Comparison of ENCODE assay signal across 8 cellular contexts in the genomic region with DNA sequence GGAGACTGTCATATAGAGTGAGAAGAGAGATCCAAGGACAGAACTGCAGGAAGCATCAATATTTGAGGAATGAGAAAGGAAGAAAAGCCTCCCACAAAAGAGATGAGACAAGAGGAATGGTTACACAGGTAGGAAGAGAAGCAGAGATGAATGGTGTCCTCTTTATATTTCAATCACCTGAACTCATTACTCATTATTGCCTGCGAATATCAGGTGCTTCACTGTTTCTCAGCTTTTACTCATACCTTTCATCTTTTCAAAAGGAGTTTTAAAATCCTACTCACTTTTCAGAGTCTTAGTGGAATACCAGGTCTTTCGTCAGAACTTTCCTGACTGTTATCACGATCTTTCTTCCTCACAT. TPM values are rescaled to one million over a fixed set of nuclear protein-coding genes. Genes with fewer than 3 reads are reported as not detected.
DNase-seq lines count a peak whose midpoint lies in the region; ATAC-seq and TF ChIP-seq lines count a peak whose summit lies in the region.

No MANE protein-coding gene starts in this region.

- H3K9me3 Mint-ChIP-seq in GM23338 (no peaks in the 10 kb centered on the region), immature natural killer cell (peaks cover 0 to 4% (median 0%) of the 10 kb centered on the region in 6 donors)

- H3K4me3 ChIP-seq in DOHH2 (ENCODE audit: low read length) (peak overlapping the region; percentile 61), GM23338 (peak overlapping the region; percentile 62), upper lobe of left lung (peak overlapping the region; percentile 11 to 53 (median 42))

- H3K4me1 Mint-ChIP-seq in GM23338 (peaks cover 56% of the 10 kb centered on the region), immature natural killer cell (peaks cover 14 to 24% of the 10 kb centered on the region in 2 donors)

- H3K79me2 ChIP-seq in DOHH2 (ENCODE audit: control insufficient read depth, low read length), result no peaks in the 10 kb centered on the region
- H3K79me2 ChIP-seq in GM23338 (replicated peaks; ENCODE audit: insufficient read depth), result peaks cover 19% of the 10 kb centered on the region

- 41 to 56% methylated on average over 3 of the region's 3 CpGs for WGBS in upper lobe of left lung, 2 donors

- no peak for TF ChIP-seq CTCF in DOHH2 (IDR thresholded peaks at IDR 0.05; ENCODE audit: low read depth, low read length, poor library complexity, severe bottlenecking)
- TF ChIP-seq CTCF in GM23338 (conservative IDR thresholded peaks at IDR 0.05; ENCODE audit: low read depth in 2 of 2), result no peak
- TF ChIP-seq CTCF in upper lobe of left lung (IDR thresholded peaks at IDR 0.05), result no peak

- no peak overlapping the region for H2AFZ ChIP-seq in GM23338

- H3K4me3 Mint-ChIP-seq in GM23338 (peak overlapping the region; percentile 87), immature natural killer cell (peak overlapping the region; percentile 93 to 100 (median 97))

- H3K27me3 ChIP-seq in DOHH2 (ENCODE audit: control insufficient read depth, low read length) (no peaks in the 10 kb centered on the region), GM23338 (ENCODE audit: insufficient read depth) (no peaks in the 10 kb centered on the region), upper lobe of left lung (no peaks in the 10 kb centered on the region)

- no peak for DNase-seq in GM23338 (ENCODE audit: low spot score)
- no peak for DNase-seq in immature natural killer cell
- DNase-seq in upper lobe of left lung, result no peak
- no peak for DNase-seq in stimulated activated naive CD4-positive, alpha-beta T cell (lab: John Stamatoyannopoulos, UW)
- no peak for DNase-seq in NCI-H345 treated with DMSO at 0.1 percent for 48 hours (lab: John Stamatoyannopoulos, UW; ENCODE audit: unreplicated experiment)
- DNase-seq in LoVo (ENCODE audit: low spot score), result no peak

- H3K9me2 ChIP-seq in DOHH2 (replicated peaks; ENCODE audit: control insufficient read depth, low read length), result no peaks in the 10 kb centered on the region
- H3K9me2 ChIP-seq in GM23338 (ENCODE audit: insufficient read depth), result no peaks in the 10 kb centered on the region

- H4K20me1 ChIP-seq in DOHH2 (ENCODE audit: control insufficient read depth, insufficient read depth, low read depth, low read length) (no peaks in the 10 kb centered on the region), GM23338 (replicated peaks; ENCODE audit: insufficient read depth) (no peaks in the 10 kb centered on the region)

- H3K4me1 ChIP-seq in DOHH2 (ENCODE audit: control insufficient read depth, low read length) (peaks cover 17% of the 10 kb centered on the region), GM23338 (ENCODE audit: insufficient read depth) (peaks cover 41% of the 10 kb centered on the region), upper lobe of left lung (peaks cover 0 to 5% (median 2%) of the 10 kb centered on the region in 4 donors)

- H3K27ac ChIP-seq in DOHH2 (ENCODE audit: low read depth, low read length) (no peak overlapping the region), GM23338 (ENCODE audit: low read depth) (peak overlapping the region; percentile 83), upper lobe of left lung (peak overlapping the region in 3 of 4 donors; percentile 8 to 64 (median 19))

- H3K27ac Mint-ChIP-seq in GM23338 (peak overlapping the region; percentile 96), immature natural killer cell (peak overlapping the region; percentile 91 to 99 (median 96))

- peak overlapping the region; percentile 71 for H3K4me2 ChIP-seq in DOHH2 (ENCODE audit: low read length)
- peak overlapping the region; percentile 79 for H3K4me2 ChIP-seq in GM23338

- H3K36me3 ChIP-seq in DOHH2 (ENCODE audit: control insufficient read depth, low read length) (no peaks in the 10 kb centered on the region), GM23338 (ENCODE audit: insufficient read depth) (no peaks in the 10 kb centered on the region), upper lobe of left lung (no peaks in the 10 kb centered on the region)

- H3K27me3 Mint-ChIP-seq in GM23338 (ENCODE audit: insufficient read depth, low read depth, poor library complexity), result peaks cover 3% of the 10 kb centered on the region
- peaks cover 0 to 6% (median 0%) of the 10 kb centered on the region in 3 donors for H3K27me3 Mint-ChIP-seq in immature natural killer cell (ENCODE audit: low read depth in 3 of 3)

- TF ChIP-seq POLR2A in upper lobe of left lung (IDR thresholded peaks at IDR 0.05), result no peak

- no peak for TF ChIP-seq EP300 in upper lobe of left lung (IDR thresholded peaks at IDR 0.05)

- H3K9me3 ChIP-seq in DOHH2 (ENCODE audit: control insufficient read depth, insufficient read depth, low read length), result no peaks in the 10 kb centered on the region; the same call in 1 of the 2 replicates
- H3K9me3 ChIP-seq in upper lobe of left lung, result no peaks in the 10 kb centered on the region

- peak; percentile 7; the same call in 2 of the 3 replicates for ATAC-seq in GM23338
- peak; percentile 30; the same call in 2 of the 3 replicates for ATAC-seq in SK-N-SH treated with all-trans-retinoic acid at 6 μM for 48 hours
- ATAC-seq in upper lobe of left lung (ENCODE audit: low FRiP score in 2 of 2), result no peak

- H3K36me3 Mint-ChIP-seq in GM23338 (ENCODE audit: low read depth) (peaks cover 7% of the 10 kb centered on the region; the same call in 2 of the 3 replicates), immature natural killer cell (peaks cover 3 to 8% (median 7%) of the 10 kb centered on the region in 3 donors)

- 0 out of 2 replicates have a peak, but pooled peaks cover 2% of the 10 kb centered on the region for H3F3A ChIP-seq in DOHH2 (ENCODE audit: control insufficient read depth, insufficient read depth)
- peaks cover 5% of the 10 kb centered on the region; the same call in 1 of the 2 replicates for H3F3A ChIP-seq in GM23338 (replicated peaks; ENCODE audit: low read depth)

TF ChIP-seq in GM23338, 12 proteins besides CTCF, POLR2A, EP300 and RAD21 (continues in another document):
- TF ChIP-seq EZH2phosphoT487 (IDR thresholded peaks at IDR 0.05; ENCODE audit: unreplicated experiment) (no peak), NANOG (IDR thresholded peaks at IDR 0.05; ENCODE audit: borderline replicate concordance) (no peak)

TF ChIP-seq in SK-N-SH treated with all-trans-retinoic acid at 6 μM for 48 hours, 23 proteins besides CTCF, POLR2A, EP300 and RAD21:
- TF ChIP-seq ISL1 (CRISPR knock-in tag; IDR thresholded peaks at IDR 0.05), result no peak
- no peak for TF ChIP-seq ZNF8 (CRISPR knock-in tag; IDR thresholded peaks at IDR 0.05)
TF ChIP-seq in SK-N-SH treated with all-trans-retinoic acid at 6 μM for 48 hours: peak in this region for 0.

RNA-seq across cellular contexts. Expression of a gene that starts 14.9 kb away (rescaled TPM):
- total RNA-seq in GM23338 (2014; rRNA removed; shearing (Covaris generic)), result 87.3 and 94.8 TPM in 2 replicates
- polyA plus RNA-seq in GM23338 (2016; fragmentation: Nextera tagmentation; extraction: Ambion mirVana) (33.2 and 37.6 TPM in 2 replicates), immature natural killer cell (10 to 100 TPM; 15.1 to 39.0 (median 31.6) TPM)
- 10 to 100 TPM; 33.5 to 86.7 (median 50.3) TPM for total RNA-seq in upper lobe of left lung

RNA-seq across cellular contexts. Expression of a gene that starts 37.9 kb away (rescaled TPM):
- 3.1 and 3.4 TPM in 2 replicates for total RNA-seq in GM23338 (2014; rRNA removed; shearing (Covaris generic))
- polyA plus RNA-seq in GM23338 (2016; fragmentation: Nextera tagmentation; extraction: Ambion mirVana) (2.1 and 2.4 TPM in 2 replicates), immature natural killer cell (under 1 TPM in 2 of 3 donors, not detected in 1; 0.08 to 0.13 TPM)
- total RNA-seq in upper lobe of left lung, result 10 to 100 TPM in 4 of 6 donors, 1 to 10 TPM in 2; 7.9 to 56.3 (median 17.0) TPM

Comparison
In these comparisons a context has a peak if more than half of its experiments do, and no peak if none do; other contexts are left out.
1. ATAC-seq: peak in GM23338 (single experiment) and SK-N-SH treated with all-trans-retinoic acid at 6 μM for 48 hours (single experiment); none in upper lobe of left lung (0 of 2).
2. Peak in every context shown above with its lines, with median percentiles within 50 percentile points of each other: H3K4me3 ChIP-seq.